ENCODE assay signal across 22 cellular contexts in the genomic region with DNA sequence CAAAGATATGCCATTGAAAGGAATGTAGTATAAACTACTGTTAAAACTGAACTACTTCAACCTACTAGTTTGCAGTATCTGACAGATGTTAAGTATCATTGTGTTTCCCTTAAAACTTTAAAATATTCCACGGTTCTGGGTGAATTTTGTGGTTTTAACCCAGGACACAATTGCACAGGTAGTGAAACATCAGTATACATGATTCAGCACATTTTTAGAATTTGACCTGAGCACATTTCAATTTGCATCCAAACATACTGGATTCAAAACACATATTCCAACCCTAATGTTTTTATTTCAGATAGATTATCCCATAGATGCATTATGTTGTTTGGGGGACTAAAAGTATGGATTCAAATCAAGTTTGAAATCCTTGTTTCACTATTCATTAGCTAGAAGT.
"Had no signal": no experiment of that assay in that cellular context is flagged by ENCODE, and none has a peak within 500 bp of the region (broad histone marks: within the 10 kb centered on the region; RNA-seq: fewer than 3 reads in every experiment).

No MANE protein-coding gene starts in this region.

- H3K4me3 ChIP-seq: coronary artery, dorsolateral prefrontal cortex, esophagus muscularis mucosa, gastroesophageal sphincter, heart left ventricle, hepatocyte, left lung, lower lobe of right lung, mucosa of descending colon had no signal

- H3K9me3 ChIP-seq: esophagus muscularis mucosa, gastroesophageal sphincter, heart left ventricle, left lung, lower lobe of right lung, mucosa of descending colon had no signal

- H3K27me3 ChIP-seq: esophagus muscularis mucosa, foreskin keratinocyte, gastroesophageal sphincter, heart left ventricle, hepatocyte, left lung had no signal

- H2AFZ ChIP-seq: hepatocyte had no signal

- H3K36me3 ChIP-seq: esophagus muscularis mucosa, gastroesophageal sphincter, heart left ventricle, left lung, lower lobe of right lung had no signal

- H3K4me1 ChIP-seq: esophagus muscularis mucosa, foreskin keratinocyte, gastroesophageal sphincter, heart left ventricle, left lung, lower lobe of right lung had no signal

- H3K4me2 ChIP-seq: hepatocyte had no signal

- H3K27ac ChIP-seq: coronary artery, dorsolateral prefrontal cortex, esophagus muscularis mucosa, foreskin keratinocyte, gastroesophageal sphincter, heart left ventricle, hepatocyte, left lung, lower lobe of right lung had no signal

- DNase-seq: dermis blood vessel endothelial cell; dorsolateral prefrontal cortex; effector CD4-positive, alpha-beta T cell; effector memory CD4-positive, alpha-beta T cell; foreskin keratinocyte; heart left ventricle; hypothalamus; immature natural killer cell; islet precursor cell; left cardiac atrium; left lung; left ventricle myocardium superior; lower lobe of right lung; mesenchymal stem cell; mucosa of descending colon; naive B cell had no signal

- FAIRE-seq: endothelial cell of umbilical vein, frontal cortex had no signal

- ATAC-seq: foreskin keratinocyte, gastroesophageal sphincter, heart left ventricle, left cardiac atrium, left lung, left ventricle myocardium superior, lower lobe of right lung, mucosa of descending colon had no signal

- H3K79me2 ChIP-seq: hepatocyte had no signal
